24 cellular contexts compared by ENCODE assay signal in the genomic region with DNA sequence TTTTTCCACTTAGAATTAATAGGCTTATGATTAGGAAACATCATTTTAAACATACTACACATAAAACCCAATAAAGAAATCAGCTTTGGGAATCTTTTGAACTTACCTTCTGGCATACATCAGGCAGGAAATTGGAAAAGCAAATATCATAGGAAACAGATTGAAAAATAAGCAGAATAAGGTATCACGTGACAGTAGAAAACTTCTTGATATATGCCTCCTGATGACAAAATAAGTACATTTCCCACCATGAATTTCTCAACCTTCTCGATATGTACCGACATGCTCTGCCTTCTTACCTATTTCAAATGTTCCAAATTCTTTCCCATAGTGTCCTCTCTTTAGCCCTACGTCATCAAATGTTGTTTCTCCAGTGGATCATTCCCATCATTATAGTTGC.
DNase-seq lines count a peak whose midpoint lies in the region; ATAC-seq, FAIRE-seq and TF ChIP-seq lines count a peak whose summit lies in the region.
"Had no signal": no experiment of that assay in that cellular context is flagged by ENCODE, and none has a peak within 500 bp of the region (broad histone marks: within the 10 kb centered on the region; RNA-seq: fewer than 3 reads in every experiment).

No MANE protein-coding gene starts in this region.

- no peak for TF ChIP-seq POLR2A in GM12878 (IDR thresholded peaks at IDR 0.05; ENCODE audit: low read depth, low read length)

- CTCF ChIA-PET in GM12878 (lab: Yijun Ruan, JAX) = interaction anchor here (1.7 kb wide), 1 partner anchor 120 kb away, joined by 4 read pairs; no protein-coding TSS in a partner anchor

- intact Hi-C loops in GM12878 (cut with micrococcal nuclease; ENCODE audit: unreplicated experiment) = no loop called here

- TF ChIP-seq CTCF in D721Med (IDR thresholded peaks at IDR 0.05; ENCODE audit: insufficient read depth, missing control alignments) (no peak), GM12878 (IDR thresholded peaks at IDR 0.05 in 2 of 3, conservative IDR thresholded peaks at IDR 0.05 in 1 of 3; ENCODE audit: control insufficient read depth in 2 of 3, extremely low read depth in 1 of 3, insufficient read depth in 1 of 3, low read depth in 3 of 3, low read length in 3 of 3) (no peak), foreskin keratinocyte (conservative IDR thresholded peaks at IDR 0.05) (no peak), endodermal cell (conservative IDR thresholded peaks at IDR 0.05) (no peak)

- RAD21 ChIA-PET in GM12878 (lab: Charles Lee; ENCODE audit: unreplicated experiment) = no interaction called here

- peaks cover 4% of the 10 kb centered on the region for H3K27me3 Mint-ChIP-seq in endodermal cell (ENCODE audit: insufficient read depth)

- in situ Hi-C loops in GM12878 (cut with MboI) = no loop called here

- no peak overlapping the region for H3K4me3 ChIP-seq in GM12878
- H3K4me3 ChIP-seq in endodermal cell (ENCODE audit: low read length) = no peak overlapping the region
- H3K4me3 ChIP-seq: BLaER1 had no signal

- no peaks in the 10 kb centered on the region for H3K4me1 Mint-ChIP-seq in endodermal cell

- H3K9me3 Mint-ChIP-seq in endodermal cell = peaks cover 10% of the 10 kb centered on the region

- 63% methylated on average over 4 of the region's 4 CpGs for WGBS in GM12878 (ENCODE audit: insufficient coverage, insufficient replicate concordance, low lambda C conversion rate, missing lambda C conversion rate)
- 91 to 98% methylated on average over 4 of the region's 4 CpGs for WGBS in endodermal cell (ENCODE audit: insufficient coverage in 1 of 2, insufficient read length in 1 of 2), 2 experiments

- no peak overlapping the region for H2AFZ ChIP-seq in GM12878 (ENCODE audit: control insufficient read depth, low read depth, low read length)

- no peak overlapping the region for H3K27ac Mint-ChIP-seq in endodermal cell
- H3K27ac Mint-ChIP-seq: CD14-positive monocyte; CD4-positive, alpha-beta memory T cell; CD4-positive, CD25-positive, alpha-beta regulatory T cell; CD8-positive, alpha-beta memory T cell had no signal

- H3K79me2 ChIP-seq in GM12878 (ENCODE audit: control insufficient read depth, insufficient read depth, low read length) = no peaks in the 10 kb centered on the region

- H4K20me1 ChIP-seq in GM12878 (ENCODE audit: control insufficient read depth, insufficient read depth) = no peaks in the 10 kb centered on the region
- H4K20me1 ChIP-seq: BLaER1 had no signal

- POLR2A ChIA-PET in GM12878 (lab: Charles Lee) = no interaction called here

- no peaks in the 10 kb centered on the region; the same call in 1 of the 3 replicates for H3K9me3 ChIP-seq in GM12878 (replicated peaks; ENCODE audit: control insufficient read depth, insufficient read depth, low read length)
- H3K9me3 ChIP-seq in endodermal cell (ENCODE audit: control insufficient read depth, low read length) = peaks cover 1% of the 10 kb centered on the region
- H3K9me3 ChIP-seq: BE2C had no signal

- SMC1A ChIA-PET in GM12878 (lab: Charles Lee; ENCODE audit: uncharacterized antibody, unreplicated experiment) = no interaction called here

- no peak for TF ChIP-seq EP300 in GM12878 (IDR thresholded peaks at IDR 0.05; ENCODE audit: borderline replicate concordance in 1 of 2, control insufficient read depth in 1 of 2, low read depth in 2 of 2, low read length in 2 of 2)

- no peaks in the 10 kb centered on the region for H3K36me3 Mint-ChIP-seq in endodermal cell (ENCODE audit: low read depth)
- H3K36me3 Mint-ChIP-seq: CD14-positive monocyte; CD4-positive, alpha-beta memory T cell; CD4-positive, CD25-positive, alpha-beta regulatory T cell; CD8-positive, alpha-beta memory T cell had no signal

- DNase-seq in D721Med (ENCODE audit: insufficient read length, low spot score) = no peak
- DNase-seq in GM12878 (ENCODE audit: low read depth, low spot score) = no peak
- no peak for DNase-seq in foreskin keratinocyte
- no peak for DNase-seq in endodermal cell
- no peak for DNase-seq in DMS53 (lab: John Stamatoyannopoulos, UW)
- DNase-seq: 8988T; ACHN; BE2C; C1 segment of cervical spinal cord; CD4-positive, alpha-beta memory T cell; CD4-positive, CD25-positive, alpha-beta regulatory T cell; CD8-positive, alpha-beta memory T cell; COR-L47; DMS79; DND-41; EL; GF-D8 had no signal

- no peak for TF ChIP-seq RAD21 in GM12878 (IDR thresholded peaks at IDR 0.05; ENCODE audit: insufficient read depth, low read depth, low read length)

- H3K27me3 ChIP-seq in GM12878 (replicated peaks in 1 of 2; ENCODE audit: control insufficient read depth in 2 of 2, insufficient read depth in 2 of 2, low read length in 1 of 2) (no peaks in the 10 kb centered on the region; a peak in 1 of 4 replicates), foreskin keratinocyte (no peaks in the 10 kb centered on the region), endodermal cell (ENCODE audit: control insufficient read depth, insufficient read depth, low read length, poor library complexity, severe bottlenecking) (no peaks in the 10 kb centered on the region)
- H3K27me3 ChIP-seq: BE2C, BLaER1 had no signal

- no peak overlapping the region for H3K27ac ChIP-seq in GM12878 (ENCODE audit: control insufficient read depth, insufficient read depth)
- peak overlapping the region; percentile 17 for H3K27ac ChIP-seq in foreskin keratinocyte
- H3K27ac ChIP-seq in endodermal cell (ENCODE audit: low read depth, low read length) = no peak overlapping the region
- H3K27ac ChIP-seq: BLaER1 had no signal

- H3K4me1 ChIP-seq in GM12878 (ENCODE audit: control insufficient read depth, insufficient read depth, low read length) (0 out of 2 replicates have a peak, but pooled peaks cover 5% of the 10 kb centered on the region), foreskin keratinocyte (peaks cover 6% of the 10 kb centered on the region), endodermal cell (ENCODE audit: control insufficient read depth, insufficient read depth, low read length) (no peaks in the 10 kb centered on the region)
- H3K4me1 ChIP-seq: BE2C had no signal

- no TSS peak for BruUV-seq in GM12878 (replicated peaks; lab: Mats Ljungman, UMichigan)

- FAIRE-seq in D721Med (lab: Jason Lieb, UNC) (peak; percentile 11), GM12878 (lab: Jason Lieb, UNC) (no peak)
- FAIRE-seq: A204.1, G401.6, GM12892, GM18507, GM19239 had no signal

- no peak overlapping the region for H3K4me3 Mint-ChIP-seq in endodermal cell
- H3K4me3 Mint-ChIP-seq: CD14-positive monocyte; CD4-positive, alpha-beta memory T cell; CD4-positive, CD25-positive, alpha-beta regulatory T cell; CD8-positive, alpha-beta memory T cell had no signal

- no peak for ATAC-seq in GM12878
- no peak for ATAC-seq in foreskin keratinocyte

- no peak overlapping the region for H3K4me2 ChIP-seq in GM12878 (ENCODE audit: control insufficient read depth, insufficient read depth)
- H3K4me2 ChIP-seq: BLaER1 had no signal

- no peak overlapping the region for H3K9ac ChIP-seq in GM12878 (ENCODE audit: control insufficient read depth, insufficient read depth, low read length)
- H3K9ac ChIP-seq in endodermal cell (ENCODE audit: extremely low read depth, low read length, poor library complexity, severe bottlenecking) = no peak overlapping the region
- H3K9ac ChIP-seq: BLaER1 had no signal

- H3K36me3 ChIP-seq in GM12878 (ENCODE audit: control insufficient read depth in 2 of 2, insufficient read depth in 2 of 2, low read length in 1 of 2) = no peaks in the 10 kb centered on the region
- H3K36me3 ChIP-seq in endodermal cell (ENCODE audit: control insufficient read depth, insufficient read depth, low read length) = no peaks in the 10 kb centered on the region
- H3K36me3 ChIP-seq: BE2C, BLaER1 had no signal

TF ChIP-seq in GM12878, 131 proteins besides CTCF, POLR2A, EP300 and RAD21:
- TF ChIP-seq BRCA1 (IDR thresholded peaks at IDR 0.05; ENCODE audit: low read depth, low read length) (no peak), NFYA (IDR thresholded peaks at IDR 0.05; ENCODE audit: borderline replicate concordance, low read depth, low read length) (no peak), RAD51 (IDR thresholded peaks at IDR 0.05) (peak; percentile 40; the same call in 1 of the 2 replicates), POU2F2 (IDR thresholded peaks at IDR 0.05; ENCODE audit: borderline replicate concordance, low read depth, low read length) (no peak)
